In the genomic region with DNA sequence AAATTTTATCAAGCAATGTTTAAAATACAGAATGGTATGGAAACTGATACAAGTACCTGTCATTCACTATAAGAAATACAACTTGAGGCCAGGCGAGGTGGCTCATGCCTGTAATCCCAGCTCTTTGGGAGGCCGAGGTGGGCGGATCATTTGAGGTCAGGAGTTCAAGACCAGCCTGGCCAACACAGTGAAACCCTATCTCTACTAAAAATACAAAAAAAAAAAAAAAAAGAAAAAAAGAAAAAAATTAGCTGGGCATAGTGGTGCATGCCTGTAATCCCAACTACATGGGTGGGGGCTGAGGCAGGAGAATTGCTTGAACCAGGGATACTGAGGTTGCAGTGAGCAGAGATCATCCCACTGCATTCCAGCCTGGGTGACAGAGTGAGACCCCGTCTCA, we compare ENCODE assay signal across 3 cellular contexts. TPM values are rescaled to one million over a fixed set of nuclear protein-coding genes. Genes with fewer than 3 reads are reported as not detected.
"Had no signal": no experiment of that assay in that cellular context is flagged by ENCODE, and none has a peak within 500 bp of the region (broad histone marks: within the 10 kb centered on the region; RNA-seq: fewer than 3 reads in every experiment).

No MANE protein-coding gene starts in this region.

RNA-seq across cellular contexts. Expression of a gene that starts 2.7 kb away (rescaled TPM):
- total RNA-seq: naive thymus-derived CD8-positive, alpha-beta T cell; osteoblast had no signal
- polyA plus RNA-seq: naive thymus-derived CD8-positive, alpha-beta T cell had no signal

RNA-seq across cellular contexts. Expression of a gene that starts 43.2 kb away (rescaled TPM):
- total RNA-seq: natural killer cell treated with Interleukin-12 subunit alpha and Interleukin-12 subunit beta and Interleukin-15 and Interleukin-18, amount 100 ng/mL, for 72 hours had no signal
